Comparison of ENCODE assay signal across 8 cellular contexts in genomic region chr19:38974599-38975213, GRCh38. TPM values are rescaled to one million over a fixed set of nuclear protein-coding genes. Genes with fewer than 3 reads are reported as not detected.
DNase-seq lines count a peak whose midpoint lies in the region; ATAC-seq and TF ChIP-seq lines count a peak whose summit lies in the region.

No MANE protein-coding gene starts in this region.

- H3K36me3 Mint-ChIP-seq in WTC11 = peaks cover 9% of the 10 kb centered on the region; the same call in 1 of the 2 replicates

- peaks cover 15% of the 10 kb centered on the region for H3K4me1 Mint-ChIP-seq in WTC11

- TF ChIP-seq POLR2A in gastroesophageal sphincter (IDR thresholded peaks at IDR 0.05) = no peak

- H3K27ac Mint-ChIP-seq in WTC11 = peak overlapping the region; percentile 55

- TF ChIP-seq EP300 in gastroesophageal sphincter (IDR thresholded peaks at IDR 0.05) = no peak

- H3K27me3 Mint-ChIP-seq in WTC11 (ENCODE audit: low read depth) = no peaks in the 10 kb centered on the region

- H3K4me3 Mint-ChIP-seq in WTC11 = peak overlapping the region; percentile 84

- peaks cover under 1% of the 10 kb centered on the region; the same call in 1 of the 2 replicates for H3K9me3 Mint-ChIP-seq in WTC11

- H3K4me1 ChIP-seq in ES-I3 (ENCODE audit: insufficient read depth, low read length) = no peaks in the 10 kb centered on the region
- peaks cover 0 to 45% (median 7%) of the 10 kb centered on the region in 3 donors for H3K4me1 ChIP-seq in gastroesophageal sphincter
- peaks cover 9% of the 10 kb centered on the region for H3K4me1 ChIP-seq in rectal smooth muscle tissue (ENCODE audit: control insufficient read depth, insufficient read depth, low read length)

- H3K27ac ChIP-seq in gastroesophageal sphincter (peak overlapping the region; percentile 52 to 96 (median 94)), rectal smooth muscle tissue (ENCODE audit: low read depth, low read length) (peak overlapping the region; percentile 89)

- DNase-seq in WTC11 (ENCODE audit: low spot score) (no peak), activated gamma-delta T cell (lab: John Stamatoyannopoulos, UW) (no peak), NCI-H1092 treated with DMSO at 0.1 percent for 48 hours (lab: John Stamatoyannopoulos, UW) (no peak)
- no peak for DNase-seq in activated CD8-positive, alpha-beta memory T cell treated with anti-CD3 and anti-CD28 coated beads, Interleukin-2, amount 50 U/mL, for 48 hours

- H3K27me3 ChIP-seq in gastroesophageal sphincter (no peaks in the 10 kb centered on the region), rectal smooth muscle tissue (ENCODE audit: control insufficient read depth, insufficient read depth, low read length) (peaks cover 3% of the 10 kb centered on the region)

- no peak for TF ChIP-seq CTCF in WTC11 (IDR thresholded peaks at IDR 0.05)
- TF ChIP-seq CTCF in gastroesophageal sphincter (IDR thresholded peaks at IDR 0.05) = no peak

- CTCF ChIA-PET in WTC11 (lab: Charles Lee) = interaction anchor here (0.6 to 4.5 kb wide), 10 partner anchors 13 to 1169 kb away, joined by 3 to 55 read pairs (median 14); partner anchors contain the start of genes FBXO27, MRPS12 and SARS2

- peak overlapping the region; percentile 76 for H3K9ac ChIP-seq in ES-I3 (ENCODE audit: low read depth, low read length)
- no peak overlapping the region for H3K9ac ChIP-seq in rectal smooth muscle tissue (ENCODE audit: low read length)

- POLR2A ChIA-PET in WTC11 (lab: Charles Lee) = interaction anchor here (1.4 kb wide), 1 partner anchor 44 kb away, joined by 4 read pairs; the partner anchor contains the start of genes MRPS12 and SARS2

- no peaks in the 10 kb centered on the region for H3K36me3 ChIP-seq in ES-I3 (ENCODE audit: insufficient read depth, low read length)
- H3K36me3 ChIP-seq in gastroesophageal sphincter = no peaks in the 10 kb centered on the region
- no peaks in the 10 kb centered on the region for H3K36me3 ChIP-seq in rectal smooth muscle tissue (ENCODE audit: control insufficient read depth, insufficient read depth, low read length)

- no peaks in the 10 kb centered on the region for H3K9me3 ChIP-seq in ES-I3 (ENCODE audit: control insufficient read depth, insufficient read depth, low read length)
- no peaks in the 10 kb centered on the region for H3K9me3 ChIP-seq in gastroesophageal sphincter

- peak overlapping the region; percentile 51 to 81 for H3K4me3 ChIP-seq in gastroesophageal sphincter
- H3K4me3 ChIP-seq in rectal smooth muscle tissue (ENCODE audit: low read length) = peak overlapping the region; percentile 67

- no peak for ATAC-seq in WTC11
- peak; percentile 62 for ATAC-seq in gastroesophageal sphincter
- no peak for ATAC-seq in GM18498 (IDR thresholded peaks at IDR 0.05; ENCODE audit: unreplicated experiment)

- WGBS in gastroesophageal sphincter (ENCODE audit: low coverage in 1 of 2), 2 donors = 10 to 24% methylated on average over 12 to 18 of the region's 19 CpGs

TF ChIP-seq in WTC11, 78 proteins besides CTCF, POLR2A, EP300 and RAD21:
- TF ChIP-seq E2F5 (CRISPR knock-in tag; IDR thresholded peaks at IDR 0.05) = no peak
- TF ChIP-seq IRF2 (CRISPR knock-in tag; IDR thresholded peaks at IDR 0.05; ENCODE audit: borderline replicate concordance, low read depth) = no peak
- TF ChIP-seq TEAD4 (CRISPR knock-in tag; IDR thresholded peaks at IDR 0.05) = no peak
- TF ChIP-seq PRDM15 (CRISPR knock-in tag; IDR thresholded peaks at IDR 0.05) = no peak
- no peak for TF ChIP-seq RORB (CRISPR knock-in tag; IDR thresholded peaks at IDR 0.05)
- TF ChIP-seq ZNF423 (CRISPR knock-in tag; IDR thresholded peaks at IDR 0.05) = no peak
- no peak for TF ChIP-seq NFATC4 (CRISPR knock-in tag; IDR thresholded peaks at IDR 0.05)

RNA-seq across cellular contexts. Expression of gene FBXO17, which starts 0.8 kb away (rescaled TPM):
- total RNA-seq in WTC11 (2021) (16.8 to 22.2 TPM (median 18.6 TPM) in 3 replicates), gastroesophageal sphincter (10 to 100 TPM; 21.5 to 31.3 (median 27.8) TPM)

RNA-seq across cellular contexts. Expression of gene MRPS12, which starts 44.0 kb away (rescaled TPM):
- total RNA-seq in WTC11 (2021) (79.9 to 88.0 TPM (median 81.5 TPM) in 3 replicates), gastroesophageal sphincter (10 to 100 TPM; 19.8 to 25.3 (median 23.0) TPM)

RNA-seq across cellular contexts. Expression of gene SARS2, which starts 44.1 kb away (rescaled TPM):
- 66.4 to 74.7 TPM (median 69.6 TPM) in 3 replicates for total RNA-seq in WTC11 (2021)
- 10 to 100 TPM in 3 of 4 donors, 1 to 10 TPM in 1; 9.9 to 13.7 (median 11.9) TPM for total RNA-seq in gastroesophageal sphincter

RNA-seq across cellular contexts. Expression of gene FBXO27, which starts 57.6 kb away (rescaled TPM):
- total RNA-seq in WTC11 (2021) (18.9 to 22.7 TPM (median 20.0 TPM) in 3 replicates), gastroesophageal sphincter (1 to 10 TPM; 3.0 to 9.7 (median 3.8) TPM)
